In the genomic region with DNA sequence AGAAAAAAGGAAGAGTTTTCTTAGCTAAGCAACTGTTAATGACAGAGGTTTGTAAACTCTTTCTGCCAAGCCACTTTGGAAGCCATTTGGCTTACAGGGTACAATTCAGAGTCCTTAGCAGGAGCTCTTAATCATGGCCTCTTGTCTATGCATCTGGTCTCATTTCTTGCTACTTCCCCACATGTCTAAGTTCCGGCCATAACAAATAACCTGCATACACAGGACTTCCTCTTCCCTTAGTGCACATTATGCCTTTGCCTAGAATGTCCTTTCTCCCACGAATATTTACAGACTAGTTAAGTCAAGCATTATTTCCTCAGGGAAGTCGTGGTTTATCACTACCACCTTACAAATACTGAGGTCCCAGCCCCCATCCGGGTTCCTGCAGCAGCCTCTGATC, we compare ENCODE assay signal across 1 cellular context.
A peak's percentile ranks its signal among the peaks of the same experiment; 100 is the strongest.
TF ChIP-seq lines count a peak whose summit lies in the region.

No MANE protein-coding gene starts in this region.

TF ChIP-seq in K562, 482 proteins besides CTCF, POLR2A, EP300 and RAD21:
- TF ChIP-seq, protein P1, sequence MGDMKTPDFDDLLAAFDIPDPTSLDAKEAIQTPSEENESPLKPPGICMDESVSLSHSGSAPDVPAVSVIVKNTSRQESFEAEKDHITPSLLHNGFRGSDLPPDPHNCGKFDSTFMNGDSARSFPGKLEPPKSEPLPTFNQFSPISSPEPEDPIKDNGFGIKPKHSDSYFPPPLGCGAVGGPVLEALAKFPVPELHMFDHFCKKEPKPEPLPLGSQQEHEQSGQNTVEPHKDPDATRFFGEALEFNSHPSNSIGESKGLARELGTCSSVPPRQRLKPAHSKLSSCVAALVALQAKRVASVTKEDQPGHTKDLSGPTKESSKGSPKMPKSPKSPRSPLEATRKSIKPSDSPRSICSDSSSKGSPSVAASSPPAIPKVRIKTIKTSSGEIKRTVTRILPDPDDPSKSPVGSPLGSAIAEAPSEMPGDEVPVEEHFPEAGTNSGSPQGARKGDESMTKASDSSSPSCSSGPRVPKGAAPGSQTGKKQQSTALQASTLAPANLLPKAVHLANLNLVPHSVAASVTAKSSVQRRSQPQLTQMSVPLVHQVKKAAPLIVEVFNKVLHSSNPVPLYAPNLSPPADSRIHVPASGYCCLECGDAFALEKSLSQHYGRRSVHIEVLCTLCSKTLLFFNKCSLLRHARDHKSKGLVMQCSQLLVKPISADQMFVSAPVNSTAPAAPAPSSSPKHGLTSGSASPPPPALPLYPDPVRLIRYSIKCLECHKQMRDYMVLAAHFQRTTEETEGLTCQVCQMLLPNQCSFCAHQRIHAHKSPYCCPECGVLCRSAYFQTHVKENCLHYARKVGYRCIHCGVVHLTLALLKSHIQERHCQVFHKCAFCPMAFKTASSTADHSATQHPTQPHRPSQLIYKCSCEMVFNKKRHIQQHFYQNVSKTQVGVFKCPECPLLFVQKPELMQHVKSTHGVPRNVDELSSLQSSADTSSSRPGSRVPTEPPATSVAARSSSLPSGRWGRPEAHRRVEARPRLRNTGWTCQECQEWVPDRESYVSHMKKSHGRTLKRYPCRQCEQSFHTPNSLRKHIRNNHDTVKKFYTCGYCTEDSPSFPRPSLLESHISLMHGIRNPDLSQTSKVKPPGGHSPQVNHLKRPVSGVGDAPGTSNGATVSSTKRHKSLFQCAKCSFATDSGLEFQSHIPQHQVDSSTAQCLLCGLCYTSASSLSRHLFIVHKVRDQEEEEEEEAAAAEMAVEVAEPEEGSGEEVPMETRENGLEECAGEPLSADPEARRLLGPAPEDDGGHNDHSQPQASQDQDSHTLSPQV (IDR thresholded peaks at IDR 0.05) = peak; percentile 36; the same call in 1 of the 2 replicates
- peak; percentile 21; the same call in 1 of the 2 replicates for TF ChIP-seq ETV1 (tag; conservative IDR thresholded peaks at IDR 0.05; ENCODE audit: low read depth)
- no peak for TF ChIP-seq PRMT5 (CRISPR knock-in tag; IDR thresholded peaks at IDR 0.05)
- TF ChIP-seq SPI1 (IDR thresholded peaks at IDR 0.05; ENCODE audit: borderline replicate concordance, low read depth, low read length) = peak; percentile 80; the same call in 1 of the 2 replicates
- no peak for TF ChIP-seq PML (IDR thresholded peaks at IDR 0.05; ENCODE audit: low read length)
- TF ChIP-seq, protein P2, sequence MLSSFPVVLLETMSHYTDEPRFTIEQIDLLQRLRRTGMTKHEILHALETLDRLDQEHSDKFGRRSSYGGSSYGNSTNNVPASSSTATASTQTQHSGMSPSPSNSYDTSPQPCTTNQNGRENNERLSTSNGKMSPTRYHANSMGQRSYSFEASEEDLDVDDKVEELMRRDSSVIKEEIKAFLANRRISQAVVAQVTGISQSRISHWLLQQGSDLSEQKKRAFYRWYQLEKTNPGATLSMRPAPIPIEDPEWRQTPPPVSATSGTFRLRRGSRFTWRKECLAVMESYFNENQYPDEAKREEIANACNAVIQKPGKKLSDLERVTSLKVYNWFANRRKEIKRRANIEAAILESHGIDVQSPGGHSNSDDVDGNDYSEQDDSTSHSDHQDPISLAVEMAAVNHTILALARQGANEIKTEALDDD (IDR thresholded peaks at IDR 0.05) = 0 out of 2 replicates have a peak, but pooled peaks have one; percentile 52
- TF ChIP-seq, protein P3, sequence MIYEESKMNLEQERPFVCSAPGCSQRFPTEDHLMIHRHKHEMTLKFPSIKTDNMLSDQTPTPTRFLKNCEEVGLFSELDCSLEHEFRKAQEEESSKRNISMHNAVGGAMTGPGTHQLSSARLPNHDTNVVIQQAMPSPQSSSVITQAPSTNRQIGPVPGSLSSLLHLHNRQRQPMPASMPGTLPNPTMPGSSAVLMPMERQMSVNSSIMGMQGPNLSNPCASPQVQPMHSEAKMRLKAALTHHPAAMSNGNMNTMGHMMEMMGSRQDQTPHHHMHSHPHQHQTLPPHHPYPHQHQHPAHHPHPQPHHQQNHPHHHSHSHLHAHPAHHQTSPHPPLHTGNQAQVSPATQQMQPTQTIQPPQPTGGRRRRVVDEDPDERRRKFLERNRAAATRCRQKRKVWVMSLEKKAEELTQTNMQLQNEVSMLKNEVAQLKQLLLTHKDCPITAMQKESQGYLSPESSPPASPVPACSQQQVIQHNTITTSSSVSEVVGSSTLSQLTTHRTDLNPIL (CRISPR knock-in tag; IDR thresholded peaks at IDR 0.05) = 0 out of 2 replicates have a peak, but pooled peaks have one; percentile 16
- TF ChIP-seq KLF13 (tag; IDR thresholded peaks at IDR 0.05; ENCODE audit: borderline replicate concordance, low read depth) = no peak
